In the genomic region with DNA sequence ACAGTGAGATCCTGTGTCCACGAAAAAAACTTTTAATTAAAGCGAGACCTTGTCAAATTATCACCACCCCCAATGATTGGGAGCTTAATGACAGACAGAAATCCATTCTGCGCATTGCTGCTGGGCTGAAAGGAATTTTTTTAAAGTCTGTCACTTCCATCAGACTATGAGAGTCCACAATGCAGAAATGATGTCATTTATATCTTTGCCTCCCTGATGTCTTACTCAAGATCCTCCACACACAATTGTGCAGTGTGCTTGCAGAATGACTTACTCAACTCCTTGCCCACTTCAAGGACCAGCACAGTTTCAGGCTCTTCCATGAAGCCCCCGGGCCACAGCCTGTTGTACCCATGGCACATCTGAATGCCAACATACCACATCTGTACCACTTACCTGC, we compare ENCODE assay signal across 20 cellular contexts.
"Had no signal": no experiment of that assay in that cellular context is flagged by ENCODE, and none has a peak within 500 bp of the region (broad histone marks: within the 10 kb centered on the region; RNA-seq: fewer than 3 reads in every experiment).

No MANE protein-coding gene starts in this region.

- H3K9me3 Mint-ChIP-seq: memory B cell; naive B cell; natural killer cell treated with Interleukin-12 subunit alpha and Interleukin-12 subunit beta and Interleukin-15 and Interleukin-18, amount 100 ng/mL, for 72 hours; neural crest cell; stimulated activated memory B cell treated with anti-CD40 and anti-IgM and Interleukin-4, amounts not matched to agents 10 μg/mL and 1 μg/mL and 100 μg/mL, for 72 hours had no signal

- ATAC-seq: natural killer cell treated with Interleukin-12 subunit alpha and Interleukin-12 subunit beta and Interleukin-15 and Interleukin-18, amount 100 ng/mL, for 72 hours; right cardiac atrium; stimulated activated memory B cell treated with anti-CD40 and anti-IgM and Interleukin-4, amounts not matched to agents 10 μg/mL and 1 μg/mL and 100 μg/mL, for 72 hours; stimulated activated naive CD8-positive, alpha-beta T cell treated with anti-CD3 and anti-CD28 coated beads, Interleukin-15, Interleukin-2, amounts not matched to agents 100 U/mL and 50 U/mL, for 24 hours; upper lobe of right lung had no signal

- H3K36me3 ChIP-seq: prostate gland, spleen, upper lobe of right lung, uterus had no signal

- H3K4me1 Mint-ChIP-seq: memory B cell; naive B cell; stimulated activated memory B cell treated with anti-CD40 and anti-IgM and Interleukin-4, amounts not matched to agents 10 μg/mL and 1 μg/mL and 100 μg/mL, for 72 hours had no signal

- H3K9me3 ChIP-seq: prostate gland, spleen, thoracic aorta, tibial nerve, upper lobe of right lung, uterus had no signal

- H3K27me3 Mint-ChIP-seq: memory B cell; naive B cell; natural killer cell treated with Interleukin-12 subunit alpha and Interleukin-12 subunit beta and Interleukin-15 and Interleukin-18, amount 100 ng/mL, for 72 hours; stimulated activated memory B cell treated with anti-CD40 and anti-IgM and Interleukin-4, amounts not matched to agents 10 μg/mL and 1 μg/mL and 100 μg/mL, for 72 hours had no signal

- H3K4me3 Mint-ChIP-seq: memory B cell; naive B cell; natural killer cell treated with Interleukin-12 subunit alpha and Interleukin-12 subunit beta and Interleukin-15 and Interleukin-18, amount 100 ng/mL, for 72 hours; neural crest cell; stimulated activated memory B cell treated with anti-CD40 and anti-IgM and Interleukin-4, amounts not matched to agents 10 μg/mL and 1 μg/mL and 100 μg/mL, for 72 hours had no signal

- H3K27ac Mint-ChIP-seq: memory B cell; natural killer cell treated with Interleukin-12 subunit alpha and Interleukin-12 subunit beta and Interleukin-15 and Interleukin-18, amount 100 ng/mL, for 72 hours; stimulated activated memory B cell treated with anti-CD40 and anti-IgM and Interleukin-4, amounts not matched to agents 10 μg/mL and 1 μg/mL and 100 μg/mL, for 72 hours had no signal

- H3K4me1 ChIP-seq: prostate gland, spleen, tibial nerve, upper lobe of right lung, uterus had no signal

- H3K36me3 Mint-ChIP-seq: naive B cell; natural killer cell treated with Interleukin-12 subunit alpha and Interleukin-12 subunit beta and Interleukin-15 and Interleukin-18, amount 100 ng/mL, for 72 hours had no signal

- H3K27me3 ChIP-seq: dorsolateral prefrontal cortex, spleen, tibial nerve, upper lobe of right lung, uterus had no signal

- H3K27ac ChIP-seq: dorsolateral prefrontal cortex, prostate gland, thoracic aorta, tibial nerve, upper lobe of right lung, uterus had no signal

- H3K4me3 ChIP-seq: dorsolateral prefrontal cortex, lung, prostate gland, skin epidermis, spleen, thoracic aorta, tibial nerve, upper lobe of right lung, uterus had no signal

- DNase-seq: dorsolateral prefrontal cortex; effector CD4-positive, alpha-beta T cell; hypothalamus; naive B cell; right cardiac atrium; spleen; stimulated activated CD4-positive, alpha-beta T cell treated with anti-CD3 and anti-CD28 coated beads, Interleukin-4, amount 100 ng/mL, for 4 hours; stimulated activated naive CD8-positive, alpha-beta T cell treated with anti-CD3 and anti-CD28 coated beads, Interleukin-15, Interleukin-2, amounts not matched to agents 100 U/mL and 50 U/mL, for 24 hours; substantia nigra; upper lobe of right lung; uterus had no signal
